In genomic region chr6:132959927-132960326, GRCh38 we compare ENCODE assay signal across 18 cellular contexts.
DNase-seq lines count a peak whose midpoint lies in the region; ATAC-seq and TF ChIP-seq lines count a peak whose summit lies in the region.
"Had no signal": no experiment of that assay in that cellular context is flagged by ENCODE, and none has a peak within 500 bp of the region (broad histone marks: within the 10 kb centered on the region; RNA-seq: fewer than 3 reads in every experiment).

No MANE protein-coding gene starts in this region.

- ATAC-seq in GM18502 (IDR thresholded peaks at IDR 0.05; ENCODE audit: poor library complexity, unreplicated experiment), result no peak
- ATAC-seq: Right ventricle myocardium inferior had no signal

- no TSS peak for BruUV-seq in Calu3 (replicated peaks; lab: Mats Ljungman, UMichigan)

- H3K27ac Mint-ChIP-seq in activated naive CD4-positive, alpha-beta T cell treated with anti-CD3 and anti-CD28 coated beads, Interleukin-2, amount 10 ng/mL, durations not matched to agents 7 days and 5 days, result peak overlapping the region; percentile 33
- H3K27ac Mint-ChIP-seq in activated naive CD4-positive, alpha-beta T cell treated with anti-CD3 and anti-CD28 coated beads for 36 hours, result no peak overlapping the region
- H3K27ac Mint-ChIP-seq in Calu3 (ENCODE audit: unreplicated experiment), result no peak overlapping the region
- peak overlapping the region; percentile 12 for H3K27ac Mint-ChIP-seq in T-helper 1 cell treated with Interleukin-12 subunit alpha and Interleukin-12 subunit beta and Interleukin-4 antibody, amounts not matched to agents 30 μg/mL and 1 μg/mL, for 36 hours
- H3K27ac Mint-ChIP-seq: HFFc6, IgD-negative memory B cell had no signal

- no peaks in the 10 kb centered on the region for H3K9me3 Mint-ChIP-seq in activated naive CD4-positive, alpha-beta T cell treated with anti-CD3 and anti-CD28 coated beads, Interleukin-2, amount 10 ng/mL, durations not matched to agents 7 days and 5 days
- H3K9me3 Mint-ChIP-seq in activated naive CD4-positive, alpha-beta T cell treated with anti-CD3 and anti-CD28 coated beads for 36 hours, result no peaks in the 10 kb centered on the region
- H3K9me3 Mint-ChIP-seq in Calu3 (ENCODE audit: low read depth, unreplicated experiment), result no peaks in the 10 kb centered on the region
- no peaks in the 10 kb centered on the region for H3K9me3 Mint-ChIP-seq in T-helper 1 cell treated with Interleukin-12 subunit alpha and Interleukin-12 subunit beta and Interleukin-4 antibody, amounts not matched to agents 30 μg/mL and 1 μg/mL, for 36 hours
- H3K9me3 Mint-ChIP-seq: H9, HFFc6, IgD-negative memory B cell had no signal

- H3K27me3 Mint-ChIP-seq in activated naive CD4-positive, alpha-beta T cell treated with anti-CD3 and anti-CD28 coated beads, Interleukin-2, amount 10 ng/mL, durations not matched to agents 7 days and 5 days, result peaks cover 21% of the 10 kb centered on the region
- peaks cover 38% of the 10 kb centered on the region for H3K27me3 Mint-ChIP-seq in activated naive CD4-positive, alpha-beta T cell treated with anti-CD3 and anti-CD28 coated beads for 36 hours (ENCODE audit: low read depth)
- peaks cover 18% of the 10 kb centered on the region for H3K27me3 Mint-ChIP-seq in Calu3 (ENCODE audit: unreplicated experiment)
- H3K27me3 Mint-ChIP-seq in T-helper 1 cell treated with Interleukin-12 subunit alpha and Interleukin-12 subunit beta and Interleukin-4 antibody, amounts not matched to agents 30 μg/mL and 1 μg/mL, for 36 hours (ENCODE audit: low read depth), result peaks cover 43% of the 10 kb centered on the region

- DNase-seq in activated naive CD4-positive, alpha-beta T cell treated with anti-CD3 and anti-CD28 coated beads, Interleukin-2, amount 10 ng/mL, durations not matched to agents 7 days and 5 days, result no peak
- no peak for DNase-seq in activated naive CD4-positive, alpha-beta T cell treated with anti-CD3 and anti-CD28 coated beads for 36 hours
- DNase-seq in Calu3 (no peak), T-helper 9 cell (no peak), RPMI8226 (no peak)
- DNase-seq: EL, GF-D8, GM23248, H9, HFFc6, NCI-H1048, NCI-H1417 treated with DMSO at 0.1 percent for 48 hours, NCI-H187 treated with DMSO at 0.1 percent for 48 hours, NCI-H2107 had no signal

- H3K4me3 Mint-ChIP-seq in activated naive CD4-positive, alpha-beta T cell treated with anti-CD3 and anti-CD28 coated beads, Interleukin-2, amount 10 ng/mL, durations not matched to agents 7 days and 5 days, result no peak overlapping the region
- no peak overlapping the region for H3K4me3 Mint-ChIP-seq in activated naive CD4-positive, alpha-beta T cell treated with anti-CD3 and anti-CD28 coated beads for 36 hours
- H3K4me3 Mint-ChIP-seq in Calu3 (ENCODE audit: low read depth, unreplicated experiment), result peak overlapping the region; percentile 27
- no peak overlapping the region for H3K4me3 Mint-ChIP-seq in T-helper 1 cell treated with Interleukin-12 subunit alpha and Interleukin-12 subunit beta and Interleukin-4 antibody, amounts not matched to agents 30 μg/mL and 1 μg/mL, for 36 hours
- H3K4me3 Mint-ChIP-seq: H9, HFFc6, IgD-negative memory B cell had no signal

- CTCF ChIA-PET in activated naive CD4-positive, alpha-beta T cell treated with anti-CD3 and anti-CD28 coated beads, Interleukin-2, amount 10 ng/mL, durations not matched to agents 7 days and 5 days (lab: Charles Lee), result no interaction called here
- CTCF ChIA-PET in activated naive CD4-positive, alpha-beta T cell treated with anti-CD3 and anti-CD28 coated beads for 36 hours (lab: Charles Lee), result interaction anchor here (0.9 to 2.1 kb wide), 2 partner anchors 129 to 136 kb away, joined by 3 to 10 read pairs; no protein-coding TSS in a partner anchor
- CTCF ChIA-PET in Calu3 (lab: Charles Lee), result no interaction called here

- peaks cover 24% of the 10 kb centered on the region for H3K4me1 Mint-ChIP-seq in activated naive CD4-positive, alpha-beta T cell treated with anti-CD3 and anti-CD28 coated beads, Interleukin-2, amount 10 ng/mL, durations not matched to agents 7 days and 5 days
- H3K4me1 Mint-ChIP-seq in activated naive CD4-positive, alpha-beta T cell treated with anti-CD3 and anti-CD28 coated beads for 36 hours (ENCODE audit: low read depth), result no peaks in the 10 kb centered on the region
- H3K4me1 Mint-ChIP-seq in Calu3 (ENCODE audit: low read depth, unreplicated experiment), result peaks cover 39% of the 10 kb centered on the region
- peaks cover 23% of the 10 kb centered on the region for H3K4me1 Mint-ChIP-seq in T-helper 1 cell treated with Interleukin-12 subunit alpha and Interleukin-12 subunit beta and Interleukin-4 antibody, amounts not matched to agents 30 μg/mL and 1 μg/mL, for 36 hours (ENCODE audit: low read depth)

- H3K36me3 Mint-ChIP-seq in activated naive CD4-positive, alpha-beta T cell treated with anti-CD3 and anti-CD28 coated beads, Interleukin-2, amount 10 ng/mL, durations not matched to agents 7 days and 5 days, result peaks cover 1% of the 10 kb centered on the region
- no peaks in the 10 kb centered on the region for H3K36me3 Mint-ChIP-seq in activated naive CD4-positive, alpha-beta T cell treated with anti-CD3 and anti-CD28 coated beads for 36 hours (ENCODE audit: low read depth)
- peaks cover 4% of the 10 kb centered on the region for H3K36me3 Mint-ChIP-seq in Calu3 (ENCODE audit: insufficient read depth, unreplicated experiment)
- H3K36me3 Mint-ChIP-seq in T-helper 1 cell treated with Interleukin-12 subunit alpha and Interleukin-12 subunit beta and Interleukin-4 antibody, amounts not matched to agents 30 μg/mL and 1 μg/mL, for 36 hours (ENCODE audit: low read depth), result peaks cover 7% of the 10 kb centered on the region
- H3K36me3 Mint-ChIP-seq: IgD-negative memory B cell had no signal

- no peak for TF ChIP-seq CTCF in Calu3 (IDR thresholded peaks at IDR 0.05; ENCODE audit: unreplicated experiment)

- intact Hi-C loops in activated naive CD4-positive, alpha-beta T cell treated with anti-CD3 and anti-CD28 coated beads for 36 hours (cut with micrococcal nuclease), result loop anchor here (2.0 to 5.0 kb wide), 2 partner anchors 72 to 137 kb away; no protein-coding TSS in a partner anchor
- intact Hi-C loops in Calu3 (cut with micrococcal nuclease; ENCODE audit: unreplicated experiment), result loop anchor here (2.0 to 5.0 kb wide), 5 partner anchors 23 to 282 kb away; partner anchors contain the start of gene EYA4

Comparison
In these comparisons a context has a peak if more than half of its experiments do, and no peak if none do; other contexts are left out.
1. H3K27ac Mint-ChIP-seq: peak in activated naive CD4-positive, alpha-beta T cell treated with anti-CD3 and anti-CD28 coated beads, Interleukin-2, amount 10 ng/mL, durations not matched to agents 7 days and 5 days (single experiment) and T-helper 1 cell treated with Interleukin-12 subunit alpha and Interleukin-12 subunit beta and Interleukin-4 antibody, amounts not matched to agents 30 μg/mL and 1 μg/mL, for 36 hours (single experiment); none in activated naive CD4-positive, alpha-beta T cell treated with anti-CD3 and anti-CD28 coated beads for 36 hours (single experiment) and Calu3 (single experiment).